In genomic region chr20:56391037-56391436, GRCh38 we compare ENCODE assay signal across 9 cellular contexts. TPM values are rescaled to one million over a fixed set of nuclear protein-coding genes. Genes with fewer than 3 reads are reported as not detected.
DNase-seq lines count a peak whose midpoint lies in the region; ATAC-seq, FAIRE-seq and TF ChIP-seq lines count a peak whose summit lies in the region.
"Had no signal": no experiment of that assay in that cellular context is flagged by ENCODE, and none has a peak within 500 bp of the region (broad histone marks: within the 10 kb centered on the region; RNA-seq: fewer than 3 reads in every experiment).

No MANE protein-coding gene starts in this region.

- peak overlapping the region; percentile 45; the same call in 1 of the 2 replicates for H2AFZ ChIP-seq in KMS-11 (ENCODE audit: low read depth)

- H3K36me3 Mint-ChIP-seq in activated CD8-positive, alpha-beta memory T cell treated with anti-CD3 and anti-CD28 coated beads, Interleukin-2, amount 10 ng/mL, durations not matched to agents 7 days and 5 days = peaks cover 63% of the 10 kb centered on the region

- H3K4me2 ChIP-seq in BLaER1 = peak overlapping the region; percentile 88
- peak overlapping the region; percentile 88 for H3K4me2 ChIP-seq in KMS-11

- H3K4me3 ChIP-seq in BLaER1 = peak overlapping the region; percentile 81
- H3K4me3 ChIP-seq in KMS-11 (IDR thresholded peaks at IDR 0.05; ENCODE audit: insufficient read depth, low read depth, low read length) = no peak overlapping the region
- peak overlapping the region; percentile 77 to 96 (median 85) for H3K4me3 ChIP-seq in breast epithelium
- H3K4me3 ChIP-seq in muscle layer of colon (ENCODE audit: low read depth in 1 of 2, low read length in 2 of 2) = peak overlapping the region; percentile 96 to 98

- H3K27ac Mint-ChIP-seq in activated CD8-positive, alpha-beta memory T cell treated with anti-CD3 and anti-CD28 coated beads, Interleukin-2, amount 10 ng/mL, durations not matched to agents 7 days and 5 days = no peak overlapping the region
- H3K27ac Mint-ChIP-seq: nephron had no signal

- H3K36me3 ChIP-seq in BLaER1 (peaks cover 57% of the 10 kb centered on the region), KMS-11 (ENCODE audit: insufficient read depth) (peaks cover 14% of the 10 kb centered on the region; the same call in 1 of the 2 replicates), breast epithelium (no peaks in the 10 kb centered on the region), muscle layer of colon (ENCODE audit: insufficient read depth, low read length) (peaks cover 6% of the 10 kb centered on the region)

- H3K27ac ChIP-seq in BLaER1 = peak overlapping the region; percentile 84
- peak overlapping the region; percentile 86; the same call in 1 of the 2 replicates for H3K27ac ChIP-seq in KMS-11
- H3K27ac ChIP-seq in breast epithelium = no peak overlapping the region
- no peak overlapping the region for H3K27ac ChIP-seq in muscle layer of colon (ENCODE audit: low read depth, low read length)

- DNase-seq in breast epithelium (ENCODE audit: low spot score in 2 of 2) = no peak
- no peak for DNase-seq in GM12892 (ENCODE audit: insufficient read length)
- no peak for DNase-seq in activated CD8-positive, alpha-beta memory T cell treated with anti-CD3 and anti-CD28 coated beads, Interleukin-2, amount 10 ng/mL, durations not matched to agents 7 days and 5 days
- no peak for DNase-seq in NCI-H2171 (lab: John Stamatoyannopoulos, UW)

- intact Hi-C loops in breast epithelium (cut with DNase I; ENCODE audit: low total_unique reads) = no loop called here

- H3K9me3 ChIP-seq in BLaER1 (no peaks in the 10 kb centered on the region), breast epithelium (no peaks in the 10 kb centered on the region), muscle layer of colon (ENCODE audit: low read length) (no peaks in the 10 kb centered on the region)

- TF ChIP-seq CTCF in KMS-11 (conservative IDR thresholded peaks at IDR 0.05; ENCODE audit: low read depth, low read length) (no peak), breast epithelium (IDR thresholded peaks at IDR 0.05) (no peak)

- no peak for TF ChIP-seq POLR2A in breast epithelium (IDR thresholded peaks at IDR 0.05)
- TF ChIP-seq POLR2A in GM12892 (IDR thresholded peaks at IDR 0.05; ENCODE audit: low read depth, low read length) = no peak

- H3K4me3 Mint-ChIP-seq in activated CD8-positive, alpha-beta memory T cell treated with anti-CD3 and anti-CD28 coated beads, Interleukin-2, amount 10 ng/mL, durations not matched to agents 7 days and 5 days = no peak overlapping the region
- H3K4me3 Mint-ChIP-seq: nephron had no signal

- H3K9ac ChIP-seq in BLaER1 = peak overlapping the region; percentile 82
- H3K9ac ChIP-seq in KMS-11 = peak overlapping the region; percentile 87; the same call in 1 of the 2 replicates
- H3K9ac ChIP-seq in muscle layer of colon (ENCODE audit: low read length) = no peak overlapping the region

- no peak for ATAC-seq in activated CD8-positive, alpha-beta memory T cell treated with anti-CD3 and anti-CD28 coated beads, Interleukin-2, amount 10 ng/mL, durations not matched to agents 7 days and 5 days
- no peak for ATAC-seq in HG02852 (IDR thresholded peaks at IDR 0.05; ENCODE audit: unreplicated experiment)

- no peak for FAIRE-seq in GM12892 (lab: Jason Lieb, UNC)

- peaks cover 39% of the 10 kb centered on the region for H3K4me1 ChIP-seq in BLaER1
- H3K4me1 ChIP-seq in KMS-11 (ENCODE audit: low read depth, poor library complexity, severe bottlenecking) = peaks cover 22% of the 10 kb centered on the region
- H3K4me1 ChIP-seq in breast epithelium = peaks cover 0 to 24% of the 10 kb centered on the region in 2 donors
- peaks cover 18% of the 10 kb centered on the region for H3K4me1 ChIP-seq in muscle layer of colon (ENCODE audit: insufficient read depth, low read length)

- H3K79me2 ChIP-seq in KMS-11 (ENCODE audit: insufficient read depth, low read depth) = peaks cover 74% of the 10 kb centered on the region

- H3K27me3 ChIP-seq in BLaER1 (no peaks in the 10 kb centered on the region), KMS-11 (ENCODE audit: insufficient read depth, low read depth) (no peaks in the 10 kb centered on the region), breast epithelium (no peaks in the 10 kb centered on the region), muscle layer of colon (ENCODE audit: control insufficient read depth in 1 of 2, insufficient read depth in 2 of 2, low read length in 2 of 2) (no peaks in the 10 kb centered on the region)

- H3K27me3 Mint-ChIP-seq in activated CD8-positive, alpha-beta memory T cell treated with anti-CD3 and anti-CD28 coated beads, Interleukin-2, amount 10 ng/mL, durations not matched to agents 7 days and 5 days = no peaks in the 10 kb centered on the region

- H3K4me1 Mint-ChIP-seq in activated CD8-positive, alpha-beta memory T cell treated with anti-CD3 and anti-CD28 coated beads, Interleukin-2, amount 10 ng/mL, durations not matched to agents 7 days and 5 days = peaks cover 66% of the 10 kb centered on the region

- peaks cover 12% of the 10 kb centered on the region for H4K20me1 ChIP-seq in BLaER1
- no peaks in the 10 kb centered on the region for H4K20me1 ChIP-seq in KMS-11 (ENCODE audit: insufficient read depth)

- CTCF ChIA-PET in activated CD8-positive, alpha-beta memory T cell treated with anti-CD3 and anti-CD28 coated beads, Interleukin-2, amount 10 ng/mL, durations not matched to agents 7 days and 5 days (lab: Charles Lee) = interaction anchor here (1.0 to 1.6 kb wide), 4 partner anchors 22 to 78 kb away, joined by 3 to 8 read pairs (median 4); partner anchors contain the start of gene RTF2

- H3K9me3 Mint-ChIP-seq in activated CD8-positive, alpha-beta memory T cell treated with anti-CD3 and anti-CD28 coated beads, Interleukin-2, amount 10 ng/mL, durations not matched to agents 7 days and 5 days (ENCODE audit: low read depth) = no peaks in the 10 kb centered on the region
- H3K9me3 Mint-ChIP-seq: nephron had no signal

RNA-seq across cellular contexts. Expression of gene AURKA, which starts 1.0 kb away (rescaled TPM):
- total RNA-seq in breast epithelium = 1 to 10 TPM in 2 of 3 donors, under 1 TPM in 1; 0.98 to 2.2 (median 1.6) TPM
- 22.2 TPM for polyA plus RNA-seq in GM12892 (2012; ENCODE audit: missing spikeins)
- 100 to 1,000 TPM; 107 to 123 TPM for total RNA-seq in activated CD8-positive, alpha-beta memory T cell treated with anti-CD3 and anti-CD28 coated beads, Interleukin-2, amount 10 ng/mL, durations not matched to agents 7 days and 5 days

RNA-seq across cellular contexts. Expression of gene CSTF1, which starts 1.4 kb away (rescaled TPM):
- total RNA-seq in breast epithelium = 10 to 100 TPM; 17.1 to 53.4 (median 35.7) TPM
- 32.8 TPM for polyA plus RNA-seq in GM12892 (2012; ENCODE audit: missing spikeins)
- 10 to 100 TPM; 60.0 to 82.4 TPM for total RNA-seq in activated CD8-positive, alpha-beta memory T cell treated with anti-CD3 and anti-CD28 coated beads, Interleukin-2, amount 10 ng/mL, durations not matched to agents 7 days and 5 days

RNA-seq across cellular contexts. Expression of gene CASS4, which starts 21.0 kb away (rescaled TPM):
- total RNA-seq in breast epithelium = 1 to 10 TPM; 1.6 to 3.4 (median 2.2) TPM
- 0.15 TPM for polyA plus RNA-seq in GM12892 (2012; ENCODE audit: missing spikeins)
- 10 to 100 TPM; 10.9 to 21.8 TPM for total RNA-seq in activated CD8-positive, alpha-beta memory T cell treated with anti-CD3 and anti-CD28 coated beads, Interleukin-2, amount 10 ng/mL, durations not matched to agents 7 days and 5 days

RNA-seq across cellular contexts. Expression of gene FAM210B, which starts 32.3 kb away (rescaled TPM):
- 10 to 100 TPM; 62.6 to 100.0 (median 80.8) TPM for total RNA-seq in breast epithelium
- polyA plus RNA-seq in GM12892 (2012; ENCODE audit: missing spikeins) = 2.1 TPM
- 1 to 10 TPM; 2.4 to 3.5 TPM for total RNA-seq in activated CD8-positive, alpha-beta memory T cell treated with anti-CD3 and anti-CD28 coated beads, Interleukin-2, amount 10 ng/mL, durations not matched to agents 7 days and 5 days

Comparison
In these comparisons a context has a peak if more than half of its experiments do, and no peak if none do; other contexts are left out.
1. H3K27ac ChIP-seq: peak in BLaER1 (single experiment) and KMS-11 (single experiment); none in breast epithelium (0 of 2) and muscle layer of colon (single experiment).
2. RNA of gene AURKA, which starts 1.0 kb away (total RNA-seq): 107 to 123 TPM in activated CD8-positive, alpha-beta memory T cell treated with anti-CD3 and anti-CD28 coated beads, Interleukin-2, amount 10 ng/mL, durations not matched to agents 7 days and 5 days; 0.98 to 2.2 TPM in breast epithelium; every median in the first group is over 10 times any median in the second.